Comparison of ENCODE assay signal across 1 cellular context in the genomic region with DNA sequence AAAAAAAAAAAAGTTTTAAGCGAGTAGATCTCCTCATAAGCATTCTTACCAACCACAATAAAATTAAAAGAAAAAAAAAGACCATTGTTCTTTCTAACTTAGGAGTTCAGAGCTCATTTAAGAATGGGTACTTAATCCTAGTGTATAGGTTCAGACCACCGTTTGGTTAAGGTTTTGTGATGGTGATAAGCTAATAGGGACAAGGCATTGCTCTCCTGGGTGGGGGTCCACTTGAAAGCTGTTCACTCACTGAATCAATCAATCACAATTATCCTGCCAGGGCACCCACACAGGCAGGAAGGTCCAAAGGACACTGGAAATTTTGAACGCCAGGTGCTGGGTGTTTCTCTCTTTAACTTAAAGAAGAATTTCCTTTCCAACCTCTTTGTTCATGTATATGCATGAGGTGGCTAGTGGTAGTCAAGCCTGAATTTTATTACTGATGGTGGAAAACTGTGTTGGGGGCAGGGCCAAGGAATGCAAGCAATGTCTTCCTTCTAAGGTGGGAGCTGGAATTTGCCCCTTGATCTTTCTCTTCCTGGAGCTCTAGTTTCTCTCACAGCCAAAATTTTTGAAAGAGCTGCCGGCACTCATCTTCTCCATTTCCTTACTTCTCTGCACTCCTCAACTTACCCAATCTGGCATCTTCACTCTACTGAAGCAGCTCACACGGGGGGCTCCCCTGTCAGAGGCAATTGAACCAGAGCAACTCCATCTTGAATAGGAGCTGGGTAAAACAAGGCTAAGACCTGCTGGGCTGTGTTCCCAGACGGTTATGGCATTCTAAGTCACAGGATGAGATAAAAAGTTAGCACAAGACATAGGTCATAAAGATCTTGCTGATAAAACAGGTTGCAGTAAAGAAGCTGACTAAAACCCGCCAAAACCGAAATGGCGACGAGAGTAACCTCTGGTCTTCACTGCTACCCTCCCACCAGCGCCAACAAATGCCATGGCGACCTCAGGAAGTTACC.
TF ChIP-seq lines count a peak whose summit lies in the region.

No MANE protein-coding gene starts in this region.

TF ChIP-seq in K562, 482 proteins besides CTCF, POLR2A, EP300 and RAD21 (continues in another document):
- no peak for TF ChIP-seq ZKSCAN1 (IDR thresholded peaks at IDR 0.05; ENCODE audit: low read depth, low read length)
- peak in 1 of 2 experiments; percentile 86; a peak in 2 of 4 replicates for TF ChIP-seq MAZ (CRISPR knock-in tag; conservative IDR thresholded peaks at IDR 0.05 in 1 of 2, IDR thresholded peaks at IDR 0.05 in 1 of 2)
- peak; percentile 99 for TF ChIP-seq ZNF766 (CRISPR knock-in tag; conservative IDR thresholded peaks at IDR 0.05)
- TF ChIP-seq ATF1 (CRISPR knock-in tag; IDR thresholded peaks at IDR 0.05), result no peak
- TF ChIP-seq ATF1 (tag; IDR thresholded peaks at IDR 0.05), result peak; percentile 69
- TF ChIP-seq, protein P1, sequence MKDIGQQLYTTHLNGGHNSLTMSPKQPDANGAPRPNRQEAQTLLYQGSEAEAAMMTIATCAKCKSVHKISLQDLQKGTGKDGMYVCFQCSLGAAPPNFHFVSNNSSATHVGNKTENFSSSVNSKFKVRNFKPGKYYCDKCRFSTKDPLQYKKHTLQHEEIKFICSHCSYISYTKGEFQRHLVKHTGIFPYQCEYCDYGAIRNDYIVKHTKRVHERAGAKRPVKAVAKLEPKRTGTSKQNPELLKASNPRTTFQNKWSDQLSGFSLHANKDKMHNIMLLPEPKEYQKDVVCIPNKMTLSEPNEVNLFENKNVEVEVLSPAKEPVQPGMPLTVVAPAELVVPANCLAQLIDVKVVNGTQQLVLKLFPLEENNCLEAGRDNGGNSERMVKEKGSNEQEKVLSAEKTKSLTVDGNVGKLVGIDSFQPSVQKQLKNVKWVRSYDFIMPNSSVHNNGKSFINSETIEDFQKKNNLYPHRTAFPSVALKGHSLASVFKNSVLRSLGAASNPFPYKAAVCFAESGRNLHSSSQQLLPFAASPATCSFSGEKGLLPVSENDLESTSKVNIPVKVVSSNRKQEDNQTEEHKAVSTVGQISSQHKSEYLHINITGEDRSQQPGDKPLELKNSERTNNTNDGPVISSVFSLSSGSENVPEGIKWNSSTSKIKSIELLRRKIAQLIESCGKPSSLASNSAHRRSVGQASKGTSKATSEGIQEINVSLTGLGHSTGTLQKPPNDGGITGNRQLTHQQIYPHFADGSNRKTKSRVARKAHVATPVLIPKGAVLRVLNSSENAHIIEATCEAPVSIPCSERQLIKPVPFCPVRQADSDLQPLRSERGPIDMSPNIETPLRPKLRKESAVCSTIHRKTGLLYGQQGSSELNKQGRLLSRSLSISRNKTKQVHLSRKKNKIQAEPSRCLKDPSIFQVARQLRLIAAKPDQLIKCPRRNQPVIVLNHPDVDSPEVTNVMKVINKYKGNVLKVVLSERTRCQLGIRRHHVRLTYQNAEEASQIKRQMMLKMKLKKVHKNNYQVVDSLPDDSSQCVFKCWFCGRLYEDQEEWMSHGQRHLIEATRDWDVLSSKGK (CRISPR knock-in tag; IDR thresholded peaks at IDR 0.05), result peak; percentile 90
- peak; percentile 99 for TF ChIP-seq ZNF644 (tag; IDR thresholded peaks at IDR 0.05; ENCODE audit: low read depth)
- TF ChIP-seq ZNF707 (CRISPR knock-in tag; conservative IDR thresholded peaks at IDR 0.05), result peak; percentile 72; the same call in 1 of the 2 replicates
- TF ChIP-seq NR2C2 (CRISPR knock-in tag; IDR thresholded peaks at IDR 0.05), result no peak
- TF ChIP-seq NR2C2 (tag; IDR thresholded peaks at IDR 0.05), result peak; percentile 80
- TF ChIP-seq, protein P2, sequence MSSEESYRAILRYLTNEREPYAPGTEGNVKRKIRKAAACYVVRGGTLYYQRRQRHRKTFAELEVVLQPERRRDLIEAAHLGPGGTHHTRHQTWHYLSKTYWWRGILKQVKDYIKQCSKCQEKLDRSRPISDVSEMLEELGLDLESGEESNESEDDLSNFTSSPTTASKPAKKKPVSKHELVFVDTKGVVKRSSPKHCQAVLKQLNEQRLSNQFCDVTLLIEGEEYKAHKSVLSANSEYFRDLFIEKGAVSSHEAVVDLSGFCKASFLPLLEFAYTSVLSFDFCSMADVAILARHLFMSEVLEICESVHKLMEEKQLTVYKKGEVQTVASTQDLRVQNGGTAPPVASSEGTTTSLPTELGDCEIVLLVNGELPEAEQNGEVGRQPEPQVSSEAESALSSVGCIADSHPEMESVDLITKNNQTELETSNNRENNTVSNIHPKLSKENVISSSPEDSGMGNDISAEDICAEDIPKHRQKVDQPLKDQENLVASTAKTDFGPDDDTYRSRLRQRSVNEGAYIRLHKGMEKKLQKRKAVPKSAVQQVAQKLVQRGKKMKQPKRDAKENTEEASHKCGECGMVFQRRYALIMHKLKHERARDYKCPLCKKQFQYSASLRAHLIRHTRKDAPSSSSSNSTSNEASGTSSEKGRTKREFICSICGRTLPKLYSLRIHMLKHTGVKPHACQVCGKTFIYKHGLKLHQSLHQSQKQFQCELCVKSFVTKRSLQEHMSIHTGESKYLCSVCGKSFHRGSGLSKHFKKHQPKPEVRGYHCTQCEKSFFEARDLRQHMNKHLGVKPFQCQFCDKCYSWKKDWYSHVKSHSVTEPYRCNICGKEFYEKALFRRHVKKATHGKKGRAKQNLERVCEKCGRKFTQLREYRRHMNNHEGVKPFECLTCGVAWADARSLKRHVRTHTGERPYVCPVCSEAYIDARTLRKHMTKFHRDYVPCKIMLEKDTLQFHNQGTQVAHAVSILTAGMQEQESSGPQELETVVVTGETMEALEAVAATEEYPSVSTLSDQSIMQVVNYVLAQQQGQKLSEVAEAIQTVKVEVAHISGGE (CRISPR knock-in tag; IDR thresholded peaks at IDR 0.05), result peak in 1 of 3 experiments; percentile 83; a peak in 2 of 6 replicates
- TF ChIP-seq, protein P3, sequence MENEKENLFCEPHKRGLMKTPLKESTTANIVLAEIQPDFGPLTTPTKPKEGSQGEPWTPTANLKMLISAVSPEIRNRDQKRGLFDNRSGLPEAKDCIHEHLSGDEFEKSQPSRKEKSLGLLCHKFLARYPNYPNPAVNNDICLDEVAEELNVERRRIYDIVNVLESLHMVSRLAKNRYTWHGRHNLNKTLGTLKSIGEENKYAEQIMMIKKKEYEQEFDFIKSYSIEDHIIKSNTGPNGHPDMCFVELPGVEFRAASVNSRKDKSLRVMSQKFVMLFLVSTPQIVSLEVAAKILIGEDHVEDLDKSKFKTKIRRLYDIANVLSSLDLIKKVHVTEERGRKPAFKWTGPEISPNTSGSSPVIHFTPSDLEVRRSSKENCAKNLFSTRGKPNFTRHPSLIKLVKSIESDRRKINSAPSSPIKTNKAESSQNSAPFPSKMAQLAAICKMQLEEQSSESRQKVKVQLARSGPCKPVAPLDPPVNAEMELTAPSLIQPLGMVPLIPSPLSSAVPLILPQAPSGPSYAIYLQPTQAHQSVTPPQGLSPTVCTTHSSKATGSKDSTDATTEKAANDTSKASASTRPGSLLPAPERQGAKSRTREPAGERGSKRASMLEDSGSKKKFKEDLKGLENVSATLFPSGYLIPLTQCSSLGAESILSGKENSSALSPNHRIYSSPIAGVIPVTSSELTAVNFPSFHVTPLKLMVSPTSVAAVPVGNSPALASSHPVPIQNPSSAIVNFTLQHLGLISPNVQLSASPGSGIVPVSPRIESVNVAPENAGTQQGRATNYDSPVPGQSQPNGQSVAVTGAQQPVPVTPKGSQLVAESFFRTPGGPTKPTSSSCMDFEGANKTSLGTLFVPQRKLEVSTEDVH (IDR thresholded peaks at IDR 0.05; ENCODE audit: low read depth, partially characterized antibody), result peak; percentile 55
- TF ChIP-seq, protein P4, sequence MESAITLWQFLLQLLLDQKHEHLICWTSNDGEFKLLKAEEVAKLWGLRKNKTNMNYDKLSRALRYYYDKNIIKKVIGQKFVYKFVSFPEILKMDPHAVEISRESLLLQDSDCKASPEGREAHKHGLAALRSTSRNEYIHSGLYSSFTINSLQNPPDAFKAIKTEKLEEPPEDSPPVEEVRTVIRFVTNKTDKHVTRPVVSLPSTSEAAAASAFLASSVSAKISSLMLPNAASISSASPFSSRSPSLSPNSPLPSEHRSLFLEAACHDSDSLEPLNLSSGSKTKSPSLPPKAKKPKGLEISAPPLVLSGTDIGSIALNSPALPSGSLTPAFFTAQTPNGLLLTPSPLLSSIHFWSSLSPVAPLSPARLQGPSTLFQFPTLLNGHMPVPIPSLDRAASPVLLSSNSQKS (CRISPR knock-in tag; IDR thresholded peaks at IDR 0.05), result peak; percentile 90; the same call in 1 of the 2 replicates
- TF ChIP-seq ID3 (CRISPR knock-in tag; IDR thresholded peaks at IDR 0.05), result peak; percentile 70; the same call in 1 of the 2 replicates
- peak; percentile 99 for TF ChIP-seq ID3 (tag; IDR thresholded peaks at IDR 0.05)
- TF ChIP-seq ZNF77 (CRISPR knock-in tag; IDR thresholded peaks at IDR 0.05), result 0 out of 2 replicates have a peak, but pooled peaks have one; percentile 59
- TF ChIP-seq ZKSCAN3 (CRISPR knock-in tag; IDR thresholded peaks at IDR 0.05), result peak; percentile 86
- peak; percentile 99 for TF ChIP-seq ZNF830 (CRISPR knock-in tag; IDR thresholded peaks at IDR 0.05)
- TF ChIP-seq ZNF239 (CRISPR knock-in tag; IDR thresholded peaks at IDR 0.05), result peak; percentile 96
- no peak for TF ChIP-seq EWSR1 (IDR thresholded peaks at IDR 0.05; ENCODE audit: borderline replicate concordance, low read depth, partially characterized antibody)
- peak; percentile 70 for TF ChIP-seq HINFP (tag; conservative IDR thresholded peaks at IDR 0.05; ENCODE audit: low read depth)
- peak; percentile 89; the same call in 1 of the 2 replicates for TF ChIP-seq HSF4 (CRISPR knock-in tag; IDR thresholded peaks at IDR 0.05; ENCODE audit: borderline replicate concordance)
- TF ChIP-seq RBM15 (IDR thresholded peaks at IDR 0.05; ENCODE audit: insufficient read depth, low read length), result no peak
- TF ChIP-seq MAFG (tag; conservative IDR thresholded peaks at IDR 0.05), result peak; percentile 51
- peak; percentile 94 for TF ChIP-seq RFX7 (CRISPR knock-in tag; IDR thresholded peaks at IDR 0.05)
- TF ChIP-seq RFX5 (IDR thresholded peaks at IDR 0.05; ENCODE audit: low read depth, low read length), result no peak
- TF ChIP-seq SMARCC2 (IDR thresholded peaks at IDR 0.05; ENCODE audit: low read depth), result no peak
- peak; percentile 77 for TF ChIP-seq ZNF785 (CRISPR knock-in tag; IDR thresholded peaks at IDR 0.05)
- peak; percentile 92 for TF ChIP-seq ZNF780A (CRISPR knock-in tag; IDR thresholded peaks at IDR 0.05)
- TF ChIP-seq, protein P5, sequence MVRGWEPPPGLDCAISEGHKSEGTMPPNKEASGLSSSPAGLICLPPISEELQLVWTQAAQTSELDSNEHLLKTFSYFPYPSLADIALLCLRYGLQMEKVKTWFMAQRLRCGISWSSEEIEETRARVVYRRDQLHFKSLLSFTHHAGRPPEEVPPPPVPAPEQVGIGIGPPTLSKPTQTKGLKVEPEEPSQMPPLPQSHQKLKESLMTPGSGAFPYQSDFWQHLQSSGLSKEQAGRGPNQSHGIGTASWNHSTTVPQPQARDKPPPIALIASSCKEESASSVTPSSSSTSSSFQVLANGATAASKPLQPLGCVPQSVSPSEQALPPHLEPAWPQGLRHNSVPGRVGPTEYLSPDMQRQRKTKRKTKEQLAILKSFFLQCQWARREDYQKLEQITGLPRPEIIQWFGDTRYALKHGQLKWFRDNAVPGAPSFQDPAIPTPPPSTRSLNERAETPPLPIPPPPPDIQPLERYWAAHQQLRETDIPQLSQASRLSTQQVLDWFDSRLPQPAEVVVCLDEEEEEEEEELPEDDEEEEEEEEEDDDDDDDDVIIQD (CRISPR knock-in tag; IDR thresholded peaks at IDR 0.05), result peak; percentile 99
- peak; percentile 92; the same call in 1 of the 2 replicates for TF ChIP-seq ZNF212 (CRISPR knock-in tag; IDR thresholded peaks at IDR 0.05)
- TF ChIP-seq KLF6 (CRISPR knock-in tag; IDR thresholded peaks at IDR 0.05; ENCODE audit: borderline replicate concordance), result peak; percentile 99
- TF ChIP-seq SPI1 (IDR thresholded peaks at IDR 0.05; ENCODE audit: borderline replicate concordance, low read depth, low read length), result no peak
- peak; percentile 80 for TF ChIP-seq KLF1 (tag; IDR thresholded peaks at IDR 0.05)
- 0 out of 2 replicates have a peak, but pooled peaks have one; percentile 49 for TF ChIP-seq HOXB6 (CRISPR knock-in tag; IDR thresholded peaks at IDR 0.05; ENCODE audit: borderline replicate concordance)
- no peak for TF ChIP-seq CEBPG (CRISPR knock-in tag; IDR thresholded peaks at IDR 0.05)
- no peak for TF ChIP-seq CEBPG (tag; conservative IDR thresholded peaks at IDR 0.05 in 1 of 2, IDR thresholded peaks at IDR 0.05 in 1 of 2)
- peak; percentile 88 for TF ChIP-seq ZNF134 (CRISPR knock-in tag; conservative IDR thresholded peaks at IDR 0.05)
- TF ChIP-seq SLC30A9 (CRISPR knock-in tag; IDR thresholded peaks at IDR 0.05), result peak; percentile 88; the same call in 1 of the 2 replicates
- TF ChIP-seq ZNF76 (CRISPR knock-in tag; IDR thresholded peaks at IDR 0.05; ENCODE audit: borderline replicate concordance), result peak; percentile 99
- TF ChIP-seq ZBTB12 (CRISPR knock-in tag; IDR thresholded peaks at IDR 0.05), result peak; percentile 76; the same call in 1 of the 2 replicates
